Comparison of ENCODE assay signal across 8 cellular contexts in the genomic region with DNA sequence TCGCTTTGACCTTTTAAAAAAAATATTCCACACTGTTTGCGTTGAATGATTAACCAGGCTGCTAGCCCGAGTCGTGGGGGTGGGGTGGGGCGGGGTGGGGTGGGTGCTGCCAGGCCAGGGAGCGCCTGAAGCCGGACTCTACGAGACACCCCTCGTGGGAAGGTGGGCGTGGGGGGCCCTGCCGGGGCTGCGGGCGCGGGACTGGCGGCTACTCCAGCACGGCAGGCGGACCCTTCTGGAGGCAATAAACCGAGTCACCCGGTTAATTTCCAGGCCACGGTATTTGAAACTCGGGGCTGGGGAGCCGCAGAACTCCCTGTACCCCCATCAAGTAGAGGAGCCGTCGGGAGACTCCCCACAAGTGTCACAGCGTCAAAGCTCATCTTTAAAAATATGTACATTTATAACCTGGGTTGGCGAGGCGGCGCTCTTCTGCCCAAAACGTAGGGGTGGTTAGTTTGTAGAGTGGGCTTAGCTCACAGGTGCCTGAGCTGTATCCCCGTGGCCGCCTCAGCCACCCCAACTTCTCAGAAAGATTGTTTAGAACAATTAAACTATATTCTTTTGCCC. TPM values are rescaled to one million over a fixed set of nuclear protein-coding genes. Genes with fewer than 3 reads are reported as not detected.
DNase-seq lines count a peak whose midpoint lies in the region; ATAC-seq, FAIRE-seq and TF ChIP-seq lines count a peak whose summit lies in the region.

No MANE protein-coding gene starts in this region.

- peak overlapping the region; percentile 83 for H3K4me3 ChIP-seq in A549
- H3K4me3 ChIP-seq in SK-N-MC, result peak overlapping the region; percentile 97
- H3K4me3 ChIP-seq in astrocyte (ENCODE audit: insufficient read depth, low read depth, low read length), result peak overlapping the region; percentile 79
- peak overlapping the region; percentile 89 for H3K4me3 ChIP-seq in iPS-20b (ENCODE audit: low read length)

- H3K27me3 ChIP-seq in astrocyte (ENCODE audit: insufficient read depth, low read length), result no peaks in the 10 kb centered on the region
- H3K27me3 ChIP-seq in iPS-20b (ENCODE audit: insufficient read depth, low read length), result no peaks in the 10 kb centered on the region

- no peak for FAIRE-seq in A549 (lab: Jason Lieb, UNC)
- FAIRE-seq in astrocyte (lab: Jason Lieb, UNC), result no peak

- POLR2A ChIA-PET in A549 (lab: Yijun Ruan, JAX), result no interaction called here

- H2AFZ ChIP-seq in astrocyte (ENCODE audit: low read depth, low read length), result no peak overlapping the region

- H3K27ac ChIP-seq in A549 (peak overlapping the region; percentile 90 to 98), SK-N-MC (no peak overlapping the region), astrocyte (ENCODE audit: low read depth, low read length) (no peak overlapping the region), iPS-20b (ENCODE audit: low read length) (no peak overlapping the region)

- H3K4me1 ChIP-seq in A549 (peaks cover 30% of the 10 kb centered on the region), astrocyte (ENCODE audit: insufficient read depth, low read length) (peaks cover 5% of the 10 kb centered on the region), iPS-20b (ENCODE audit: insufficient read depth, low read length) (peaks cover 27% of the 10 kb centered on the region)

- no peaks in the 10 kb centered on the region for H3K9me3 Mint-ChIP-seq in astrocyte (ENCODE audit: unreplicated experiment)

- TF ChIP-seq CTCF in A549 (IDR thresholded peaks at IDR 0.05) (peak; percentile 43), astrocyte (IDR thresholded peaks at IDR 0.05; ENCODE audit: insufficient read depth, low read depth, low read length) (no peak)

- peaks cover 2% of the 10 kb centered on the region for H3K36me3 Mint-ChIP-seq in astrocyte (ENCODE audit: low read depth, unreplicated experiment)

- peaks cover 49% of the 10 kb centered on the region for H4K20me1 ChIP-seq in astrocyte (ENCODE audit: insufficient read depth, low read length)

- peak in 1 of 2 experiments; percentile 38 for DNase-seq in A549 (ENCODE audit: low read depth in 1 of 2, low spot score in 1 of 2)
- DNase-seq in SK-N-MC (ENCODE audit: low read depth, low spot score), result no peak
- no peak for DNase-seq in astrocyte (ENCODE audit: low read depth)
- peak; percentile 30 for DNase-seq in stimulated activated CD4-positive, alpha-beta T cell treated with anti-CD3 and anti-CD28 coated beads, Interleukin-4, amount 100 ng/mL, for 24 hours
- DNase-seq in 8988T, result no peak
- DNase-seq in NCI-H774 (lab: John Stamatoyannopoulos, UW), result no peak

- peak overlapping the region; percentile 83 for H3K9ac ChIP-seq in SK-N-MC (ENCODE audit: insufficient read length)
- H3K9ac ChIP-seq in astrocyte (ENCODE audit: low read length), result peak overlapping the region; percentile 88
- H3K9ac ChIP-seq in iPS-20b (ENCODE audit: low read depth, low read length), result peak overlapping the region; percentile 53; the same call in 1 of the 2 replicates

- peak in 1 of 2 experiments; percentile 19; a peak in 1 of 5 replicates for TF ChIP-seq RAD21 in A549 (conservative IDR thresholded peaks at IDR 0.05 in 1 of 2, IDR thresholded peaks at IDR 0.05 in 1 of 2)

- ATAC-seq in A549, result peak; percentile 10 to 42; a peak in 5 of 6 replicates

- 2% methylated on average over 31 of the region's 31 CpGs for WGBS in A549 (ENCODE audit: missing lambda C conversion rate)

- no peak for TF ChIP-seq EP300 in A549 (IDR thresholded peaks at IDR 0.05)

- H3K36me3 ChIP-seq in SK-N-MC (ENCODE audit: insufficient read depth, low read length), result no peaks in the 10 kb centered on the region
- no peaks in the 10 kb centered on the region for H3K36me3 ChIP-seq in astrocyte (ENCODE audit: insufficient read depth, low read length)
- no peaks in the 10 kb centered on the region for H3K36me3 ChIP-seq in iPS-20b (ENCODE audit: insufficient read depth, low read depth, low read length)

- H3K27ac Mint-ChIP-seq in astrocyte (ENCODE audit: unreplicated experiment), result no peak overlapping the region

- CTCF ChIA-PET in A549 (lab: Yijun Ruan, JAX), result interaction anchor here (0.6 to 1.4 kb wide), 5 partner anchors 19 to 244 kb away, joined by 3 read pairs; no protein-coding TSS in a partner anchor

- H3K4me2 ChIP-seq in A549, result peak overlapping the region; percentile 99
- H3K4me2 ChIP-seq in astrocyte (ENCODE audit: low read length), result peak overlapping the region; percentile 97

- H3K79me2 ChIP-seq in astrocyte (ENCODE audit: insufficient read depth, low read length), result peaks cover 54% of the 10 kb centered on the region

- no peak for TF ChIP-seq POLR2A in A549 (IDR thresholded peaks at IDR 0.05; ENCODE audit: low read length)
- peak; percentile 12 for TF ChIP-seq POLR2A in GM19099 (IDR thresholded peaks at IDR 0.05; ENCODE audit: extremely low read depth, insufficient read length, low read depth)

- H3K9me3 ChIP-seq in A549 (no peaks in the 10 kb centered on the region), SK-N-MC (ENCODE audit: low read depth, low read length) (no peaks in the 10 kb centered on the region), astrocyte (ENCODE audit: insufficient read depth, low read depth, low read length) (no peaks in the 10 kb centered on the region), iPS-20b (ENCODE audit: insufficient read depth, low read depth, low read length) (no peaks in the 10 kb centered on the region)

- H3K4me3 Mint-ChIP-seq in astrocyte (ENCODE audit: unreplicated experiment), result peak overlapping the region; percentile 93

- H3K4me1 Mint-ChIP-seq in astrocyte (ENCODE audit: low read depth, unreplicated experiment), result peaks cover 12% of the 10 kb centered on the region

- no peaks in the 10 kb centered on the region for H3K27me3 Mint-ChIP-seq in astrocyte (ENCODE audit: low read depth, unreplicated experiment)

TF ChIP-seq in A549, 52 proteins besides CTCF, POLR2A, EP300 and RAD21:
- TF ChIP-seq SMC3 (IDR thresholded peaks at IDR 0.05), result 0 out of 3 replicates have a peak, but pooled peaks have one; percentile 9
- TF ChIP-seq, protein P1, sequence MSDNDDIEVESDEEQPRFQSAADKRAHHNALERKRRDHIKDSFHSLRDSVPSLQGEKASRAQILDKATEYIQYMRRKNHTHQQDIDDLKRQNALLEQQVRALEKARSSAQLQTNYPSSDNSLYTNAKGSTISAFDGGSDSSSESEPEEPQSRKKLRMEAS (IDR thresholded peaks at IDR 0.05), result no peak
- no peak for TF ChIP-seq HOXB5 (CRISPR knock-in tag; IDR thresholded peaks at IDR 0.05)
TF ChIP-seq in A549: peak in this region for 1.

RNA-seq across cellular contexts. Expression of a gene that starts 1.2 kb away (rescaled TPM):
- 26.4 and 29.4 TPM in 2 replicates for polyA plus RNA-seq in A549 (2011; rRNA removed)
- polyA plus RNA-seq in A549 (2012; cell fraction: cytosol; rRNA removed), result 7.4 and 8.5 TPM in 2 replicates
- polyA plus RNA-seq in A549 (2012; cell fraction: nucleus; rRNA removed), result 4.6 and 7.6 TPM in 2 replicates
- 17.0 to 21.3 TPM (median 21.1 TPM) in 3 replicates for polyA plus RNA-seq in A549 (2017; fragmentation: RNase III; extraction: RNeasy Plus Mini Kit Qiagen cat#74134 plus additional on column Dnase treatment)
- polyA minus RNA-seq in A549 (2011; rRNA and poly(A)+ RNA removed), result 18.3 and 23.8 TPM in 2 replicates
- 21.9 and 23.8 TPM in 2 replicates for total RNA-seq in astrocyte

Comparison
In these comparisons a context has a peak if more than half of its experiments do, and no peak if none do; other contexts are left out.
1. H3K27ac ChIP-seq: peak in A549 (2 of 2); none in SK-N-MC (single experiment), astrocyte (single experiment) and iPS-20b (single experiment).
2. Peak in every context shown above with its lines, with median percentiles within 50 percentile points of each other: H3K4me3 ChIP-seq and H3K9ac ChIP-seq.